In the genomic region with DNA sequence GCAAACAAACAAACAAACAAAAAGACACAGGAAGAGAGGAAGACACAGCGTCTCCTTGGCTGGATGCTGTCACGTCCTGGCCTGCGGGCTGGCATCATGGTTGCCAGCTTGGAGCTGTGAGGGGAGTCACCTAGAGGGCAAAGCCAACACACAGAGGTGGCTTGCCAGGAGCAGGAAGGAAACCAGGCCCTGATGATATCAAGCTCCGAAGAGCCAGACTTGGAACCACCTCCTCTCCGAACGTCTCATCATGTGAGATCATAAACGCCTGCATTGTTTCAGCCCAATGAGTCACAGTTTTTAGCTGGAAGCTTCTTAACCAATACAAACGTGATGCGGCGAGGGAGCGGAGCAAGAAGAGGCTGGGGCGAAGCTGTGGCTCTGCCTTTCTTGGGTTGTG, we compare ENCODE assay signal across 1 cellular context.
A peak's percentile ranks its signal among the peaks of the same experiment; 100 is the strongest.
TF ChIP-seq lines count a peak whose summit lies in the region.

No MANE protein-coding gene starts in this region.

TF ChIP-seq in endothelial cell of umbilical vein, 7 proteins besides CTCF, POLR2A, EP300 and RAD21:
- TF ChIP-seq MYC (IDR thresholded peaks at IDR 0.05; ENCODE audit: low read depth, low read length) = no peak
- TF ChIP-seq EZH2 (IDR thresholded peaks at IDR 0.05; ENCODE audit: borderline replicate concordance, low read depth, low read length, severe bottlenecking) = no peak
- TF ChIP-seq GATA2 (IDR thresholded peaks at IDR 0.05; ENCODE audit: insufficient read depth, insufficient read length, low read depth, low read length) = peak; percentile 91
- TF ChIP-seq JUN (IDR thresholded peaks at IDR 0.05; ENCODE audit: borderline replicate concordance, insufficient read depth, insufficient read length, low read depth) = peak; percentile 56
- TF ChIP-seq POLR2AphosphoS5 (IDR thresholded peaks at IDR 0.05; ENCODE audit: insufficient read depth, low read depth, low read length) = peak; percentile 69
- TF ChIP-seq MAX (IDR thresholded peaks at IDR 0.05; ENCODE audit: insufficient read depth, insufficient read length) = no peak
- TF ChIP-seq FOS (IDR thresholded peaks at IDR 0.05; ENCODE audit: borderline replicate concordance, insufficient read depth, low read length) = peak; percentile 72
